In the genomic region with DNA sequence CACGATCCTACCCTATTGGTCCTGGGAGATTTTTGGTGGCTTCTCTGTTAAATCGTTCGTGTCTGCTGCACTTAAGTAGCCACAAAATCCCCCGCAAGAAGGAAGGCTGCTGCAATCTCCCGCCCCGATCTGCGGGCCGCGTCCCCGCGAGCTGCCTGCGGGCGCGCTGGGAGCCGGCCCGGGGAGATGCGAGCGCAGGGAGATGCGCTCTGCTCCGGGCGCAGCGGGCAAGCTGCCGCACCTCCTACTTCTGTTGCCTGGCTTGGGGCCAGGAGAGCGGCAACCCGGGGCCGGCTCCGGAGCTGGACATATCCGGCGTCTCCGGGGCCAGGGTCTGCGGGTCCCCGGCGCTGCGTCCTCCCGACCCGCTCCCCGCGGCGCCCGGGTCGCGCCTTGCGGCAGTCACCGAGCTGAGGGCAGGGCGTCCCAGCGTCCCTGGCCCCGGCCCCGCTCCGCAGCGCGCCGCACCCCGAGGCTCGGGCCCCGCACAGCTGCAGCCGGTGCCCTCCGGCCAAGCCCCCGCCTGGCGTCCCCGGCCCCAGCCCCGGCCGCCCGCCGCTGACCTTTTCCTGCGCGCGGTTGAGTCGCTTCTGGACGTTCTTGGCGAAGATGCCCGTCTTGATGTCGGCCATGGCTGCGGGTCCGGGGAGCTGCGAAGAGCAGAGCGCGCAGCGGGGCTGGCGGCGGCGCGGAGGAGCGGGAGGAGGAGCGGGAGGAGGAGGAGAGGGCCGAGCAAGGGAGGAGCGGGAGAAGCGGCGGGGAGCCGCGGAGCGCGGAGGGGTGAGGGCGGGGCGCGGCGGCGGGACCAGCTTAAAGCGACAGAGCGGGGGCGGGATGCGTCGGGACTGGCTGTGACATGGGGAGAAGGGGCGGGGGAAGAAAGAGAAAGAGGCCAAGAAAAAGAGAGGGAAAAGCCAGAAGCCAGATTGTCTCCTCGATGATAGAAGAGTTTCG, we compare ENCODE assay signal across 8 cellular contexts. TPM values are rescaled to one million over a fixed set of nuclear protein-coding genes. Genes with fewer than 3 reads are reported as not detected.
A peak's percentile ranks its signal among the peaks of the same experiment; 100 is the strongest.
DNase-seq lines count a peak whose midpoint lies in the region; ATAC-seq and TF ChIP-seq lines count a peak whose summit lies in the region.

A gene (minus strand): TSS at position 654 of the 954 bp plus-strand sequence. CDS start 22 bp downstream, at position 632.

- peak within 1 kb of the TSS; percentile 43 for H3K4me3 Mint-ChIP-seq in activated naive CD4-positive, alpha-beta T cell treated with anti-CD3 and anti-CD28 coated beads, Interleukin-2, amount 10 ng/mL, durations not matched to agents 7 days and 5 days
- H3K4me3 Mint-ChIP-seq in T-helper 2 cell treated with Interferon-gamma antibody and Interleukin-4, amounts not matched to agents 5 μg/mL and 100 μg/mL, for 36 hours, result peak within 1 kb of the TSS; percentile 66
- peak within 1 kb of the TSS; percentile 44 for H3K4me3 Mint-ChIP-seq in stimulated activated effector memory CD8-positive, alpha-beta T cell treated with anti-CD3 and anti-CD28 coated beads, Interleukin-12 subunit alpha, Interleukin-12 subunit beta, amount 100 ng/mL, for 72 hours

- no peaks in the 10 kb centered on the region for H3K9me3 ChIP-seq in endocrine pancreas (ENCODE audit: control insufficient read depth, low read length)
- no peaks in the 10 kb centered on the region for H3K9me3 ChIP-seq in lung (ENCODE audit: control insufficient read depth in 2 of 2, insufficient read depth in 1 of 2, low read length in 1 of 2)

- CTCF ChIA-PET in activated naive CD4-positive, alpha-beta T cell treated with anti-CD3 and anti-CD28 coated beads, Interleukin-2, amount 10 ng/mL, durations not matched to agents 7 days and 5 days (lab: Charles Lee), result interaction anchor here (1.7 to 2.4 kb wide), 2 partner anchors 29 to 232 kb away, joined by 6 to 12 read pairs; no protein-coding TSS in a partner anchor

- no peak for TF ChIP-seq CTCF in lung (IDR thresholded peaks at IDR 0.05; ENCODE audit: control extremely low read depth, extremely low read depth)

- no peaks in the 10 kb centered on the region for H3K36me3 Mint-ChIP-seq in activated naive CD4-positive, alpha-beta T cell treated with anti-CD3 and anti-CD28 coated beads, Interleukin-2, amount 10 ng/mL, durations not matched to agents 7 days and 5 days
- no peaks in the 10 kb centered on the region for H3K36me3 Mint-ChIP-seq in T-helper 2 cell treated with Interferon-gamma antibody and Interleukin-4, amounts not matched to agents 5 μg/mL and 100 μg/mL, for 36 hours (ENCODE audit: low read depth)
- H3K36me3 Mint-ChIP-seq in stimulated activated effector memory CD8-positive, alpha-beta T cell treated with anti-CD3 and anti-CD28 coated beads, Interleukin-12 subunit alpha, Interleukin-12 subunit beta, amount 100 ng/mL, for 72 hours, result no peaks in the 10 kb centered on the region

- H3K9me3 Mint-ChIP-seq in activated naive CD4-positive, alpha-beta T cell treated with anti-CD3 and anti-CD28 coated beads, Interleukin-2, amount 10 ng/mL, durations not matched to agents 7 days and 5 days, result no peaks in the 10 kb centered on the region
- H3K9me3 Mint-ChIP-seq in T-helper 2 cell treated with Interferon-gamma antibody and Interleukin-4, amounts not matched to agents 5 μg/mL and 100 μg/mL, for 36 hours, result no peaks in the 10 kb centered on the region
- H3K9me3 Mint-ChIP-seq in stimulated activated effector memory CD8-positive, alpha-beta T cell treated with anti-CD3 and anti-CD28 coated beads, Interleukin-12 subunit alpha, Interleukin-12 subunit beta, amount 100 ng/mL, for 72 hours, result no peaks in the 10 kb centered on the region

- peak; percentile 23 for DNase-seq in activated naive CD4-positive, alpha-beta T cell treated with anti-CD3 and anti-CD28 coated beads, Interleukin-2, amount 10 ng/mL, durations not matched to agents 7 days and 5 days
- DNase-seq in activated naive CD4-positive, alpha-beta T cell (lab: John Stamatoyannopoulos, UW), result no peak
- DNase-seq in T-helper 2 cell treated with Interferon-gamma antibody and Interleukin-4, amounts not matched to agents 5 μg/mL and 100 μg/mL, for 36 hours (ENCODE audit: low spot score), result no peak
- DNase-seq in lung (ENCODE audit: low spot score), result no peak
- DNase-seq in stimulated activated effector memory CD8-positive, alpha-beta T cell treated with anti-CD3 and anti-CD28 coated beads, Interleukin-12 subunit alpha, Interleukin-12 subunit beta, amount 100 ng/mL, for 72 hours (ENCODE audit: low spot score in 2 of 2), result no peak

- H3K36me3 ChIP-seq in endocrine pancreas (ENCODE audit: control insufficient read depth, insufficient read depth, low read length) (no peaks in the 10 kb centered on the region), lung (ENCODE audit: control insufficient read depth in 2 of 2, insufficient read depth in 2 of 2, low read length in 2 of 2) (no peaks in the 10 kb centered on the region)

- ATAC-seq in lung (ENCODE audit: insufficient read depth, low FRiP score), result peak; percentile 20
- peak; percentile 50 for ATAC-seq in stimulated activated effector memory CD8-positive, alpha-beta T cell treated with anti-CD3 and anti-CD28 coated beads, Interleukin-12 subunit alpha, Interleukin-12 subunit beta, amount 100 ng/mL, for 72 hours
- no peak for ATAC-seq in HG03135 (IDR thresholded peaks at IDR 0.05; ENCODE audit: unreplicated experiment)
- no peak for ATAC-seq in esophagus mucosa

- no peaks in the 10 kb centered on the region for H3K27me3 ChIP-seq in endocrine pancreas (ENCODE audit: control insufficient read depth, insufficient read depth, low read length)
- H3K27me3 ChIP-seq in lung (ENCODE audit: control insufficient read depth, insufficient read depth), result peaks cover 7% of the 10 kb centered on the region

- peaks cover 8% of the 10 kb centered on the region for H3K4me1 Mint-ChIP-seq in activated naive CD4-positive, alpha-beta T cell treated with anti-CD3 and anti-CD28 coated beads, Interleukin-2, amount 10 ng/mL, durations not matched to agents 7 days and 5 days
- H3K4me1 Mint-ChIP-seq in T-helper 2 cell treated with Interferon-gamma antibody and Interleukin-4, amounts not matched to agents 5 μg/mL and 100 μg/mL, for 36 hours (ENCODE audit: low read depth), result no peaks in the 10 kb centered on the region
- H3K4me1 Mint-ChIP-seq in stimulated activated effector memory CD8-positive, alpha-beta T cell treated with anti-CD3 and anti-CD28 coated beads, Interleukin-12 subunit alpha, Interleukin-12 subunit beta, amount 100 ng/mL, for 72 hours, result no peaks in the 10 kb centered on the region

- no peak within 1 kb of the TSS for H3K27ac Mint-ChIP-seq in activated naive CD4-positive, alpha-beta T cell treated with anti-CD3 and anti-CD28 coated beads, Interleukin-2, amount 10 ng/mL, durations not matched to agents 7 days and 5 days
- no peak within 1 kb of the TSS for H3K27ac Mint-ChIP-seq in T-helper 2 cell treated with Interferon-gamma antibody and Interleukin-4, amounts not matched to agents 5 μg/mL and 100 μg/mL, for 36 hours
- no peak within 1 kb of the TSS for H3K27ac Mint-ChIP-seq in stimulated activated effector memory CD8-positive, alpha-beta T cell treated with anti-CD3 and anti-CD28 coated beads, Interleukin-12 subunit alpha, Interleukin-12 subunit beta, amount 100 ng/mL, for 72 hours

- peak within 1 kb of the TSS; percentile 26 for H3K9ac ChIP-seq in endocrine pancreas (ENCODE audit: control insufficient read depth, insufficient read depth, low read length)

- H3K27me3 Mint-ChIP-seq in activated naive CD4-positive, alpha-beta T cell treated with anti-CD3 and anti-CD28 coated beads, Interleukin-2, amount 10 ng/mL, durations not matched to agents 7 days and 5 days, result peaks cover 57% of the 10 kb centered on the region
- peaks cover 44% of the 10 kb centered on the region for H3K27me3 Mint-ChIP-seq in T-helper 2 cell treated with Interferon-gamma antibody and Interleukin-4, amounts not matched to agents 5 μg/mL and 100 μg/mL, for 36 hours (ENCODE audit: low read depth)

- H3K4me3 ChIP-seq in endocrine pancreas (ENCODE audit: control insufficient read depth, insufficient read depth, low read length) (peak within 1 kb of the TSS; percentile 83), lung (peak within 1 kb of the TSS; percentile 24)

- no peak within 1 kb of the TSS for H3K27ac ChIP-seq in lung (ENCODE audit: low read depth in 1 of 2, low read length in 1 of 2)

- 1% methylated on average over 87 to 105 of the region's 105 CpGs for WGBS in lung, 2 donors

- H3K4me1 ChIP-seq in endocrine pancreas (ENCODE audit: control insufficient read depth, insufficient read depth, low read length) (no peaks in the 10 kb centered on the region), lung (ENCODE audit: control insufficient read depth in 2 of 2, insufficient read depth in 2 of 2, low read length in 2 of 2) (peaks cover 0 to 6% of the 10 kb centered on the region in 2 donors)

RNA-seq across cellular contexts. Expression of the gene that starts here (rescaled TPM):
- total RNA-seq in lung, result 1 to 10 TPM; 2.1 to 5.1 TPM
- 1 to 10 TPM in 1 of 2 donors, under 1 TPM in 1; 0.18 to 6.6 TPM for polyA plus RNA-seq in lung
- 0.16 TPM for total RNA-seq in esophagus mucosa

Comparison
In these comparisons a context has a peak if more than half of its experiments do, and no peak if none do; other contexts are left out.
1. ATAC-seq: peak in lung (single experiment) and stimulated activated effector memory CD8-positive, alpha-beta T cell treated with anti-CD3 and anti-CD28 coated beads, Interleukin-12 subunit alpha, Interleukin-12 subunit beta, amount 100 ng/mL, for 72 hours (single experiment); none in HG03135 (single experiment) and esophagus mucosa (single experiment).
2. Peak in every context shown above with its lines, with median percentiles within 50 percentile points of each other: H3K4me3 Mint-ChIP-seq.